9 cellular contexts compared by ENCODE assay signal in genomic region chr10:95236068-95236903, GRCh38. TPM values are rescaled to one million over a fixed set of nuclear protein-coding genes. Genes with fewer than 3 reads are reported as not detected.
DNase-seq lines count a peak whose midpoint lies in the region; TF ChIP-seq lines count a peak whose summit lies in the region.
"Had no signal": no experiment of that assay in that cellular context is flagged by ENCODE, and none has a peak within 500 bp of the region (broad histone marks: within the 10 kb centered on the region; RNA-seq: fewer than 3 reads in every experiment).

No MANE protein-coding gene starts in this region.

- peaks cover 3% of the 10 kb centered on the region for H3K27me3 Mint-ChIP-seq in activated CD4-positive, alpha-beta T cell treated with anti-CD3 and anti-CD28 coated beads, Interleukin-2, amount 10 ng/mL, durations not matched to agents 24 days and 14 days
- H3K27me3 Mint-ChIP-seq in HFFc6 (ENCODE audit: insufficient read depth): peaks cover 2% of the 10 kb centered on the region; the same call in 1 of the 2 replicates

- no peak for DNase-seq in activated CD4-positive, alpha-beta T cell treated with anti-CD3 and anti-CD28 coated beads, Interleukin-2, amount 10 ng/mL, durations not matched to agents 24 days and 14 days
- no peak for DNase-seq in activated CD4-positive, alpha-beta T cell treated with anti-CD3 and anti-CD28 coated beads for 4 hours
- DNase-seq in HFFc6 (peak; percentile 55), NCI-H226 (peak; percentile 58), epithelial cell of prostate (ENCODE audit: low read depth, low spot score) (no peak), NCI-H2107 (lab: John Stamatoyannopoulos, UW) (no peak), H7 (no peak), NCI-H1417 (lab: John Stamatoyannopoulos, UW) (no peak)

- peaks cover 11% of the 10 kb centered on the region for H3K36me3 ChIP-seq in H7 (replicated peaks; ENCODE audit: control insufficient read depth, insufficient read depth, low read length)

- H3K27ac Mint-ChIP-seq in activated CD4-positive, alpha-beta T cell treated with anti-CD3 and anti-CD28 coated beads, Interleukin-2, amount 10 ng/mL, durations not matched to agents 24 days and 14 days: peak overlapping the region; percentile 83
- H3K27ac Mint-ChIP-seq in HFFc6: peak overlapping the region; percentile 66

- H3K9me3 Mint-ChIP-seq in activated CD4-positive, alpha-beta T cell treated with anti-CD3 and anti-CD28 coated beads, Interleukin-2, amount 10 ng/mL, durations not matched to agents 24 days and 14 days: peaks cover 9% of the 10 kb centered on the region
- H3K9me3 Mint-ChIP-seq in HFFc6: peaks cover 14% of the 10 kb centered on the region

- H3K27ac ChIP-seq in epithelial cell of prostate: peak overlapping the region; percentile 74
- H3K27ac ChIP-seq: C4-2B had no signal

- intact Hi-C loops in activated CD4-positive, alpha-beta T cell treated with anti-CD3 and anti-CD28 coated beads, Interleukin-2, amount 10 ng/mL, durations not matched to agents 24 days and 14 days (cut with micrococcal nuclease): loop anchor here (1.0 to 5.0 kb wide), 3 partner anchors 9 to 689 kb away; partner anchors contain the start of gene HELLS

- peak overlapping the region; percentile 50 for H3K4me3 Mint-ChIP-seq in activated CD4-positive, alpha-beta T cell treated with anti-CD3 and anti-CD28 coated beads, Interleukin-2, amount 10 ng/mL, durations not matched to agents 24 days and 14 days
- peak overlapping the region; percentile 37 for H3K4me3 Mint-ChIP-seq in HFFc6

- 0 out of 2 replicates have a peak, but pooled peaks have one; percentile 24 for TF ChIP-seq CTCF in HFFc6 (IDR thresholded peaks at IDR 0.05)

- H3K27me3 ChIP-seq in H7 (ENCODE audit: control insufficient read depth, insufficient read depth, low read length): no peaks in the 10 kb centered on the region

- peaks cover 25% of the 10 kb centered on the region for H3K4me1 Mint-ChIP-seq in activated CD4-positive, alpha-beta T cell treated with anti-CD3 and anti-CD28 coated beads, Interleukin-2, amount 10 ng/mL, durations not matched to agents 24 days and 14 days
- peaks cover 52% of the 10 kb centered on the region for H3K4me1 Mint-ChIP-seq in HFFc6 (ENCODE audit: low read depth)

- H3K4me3 ChIP-seq in H7 (ENCODE audit: insufficient read depth, low read depth, low read length): no peak overlapping the region

- peaks cover 16% of the 10 kb centered on the region for H3K36me3 Mint-ChIP-seq in activated CD4-positive, alpha-beta T cell treated with anti-CD3 and anti-CD28 coated beads, Interleukin-2, amount 10 ng/mL, durations not matched to agents 24 days and 14 days (ENCODE audit: low read depth)
- H3K36me3 Mint-ChIP-seq in HFFc6 (ENCODE audit: low read depth): peaks cover 61% of the 10 kb centered on the region

RNA-seq across cellular contexts. Expression of gene ACSM6, which starts 42.2 kb away (rescaled TPM):
- not detected in 2 replicates for total RNA-seq in activated CD4-positive, alpha-beta T cell treated with anti-CD3 and anti-CD28 coated beads, Interleukin-2, amount 10 ng/mL, durations not matched to agents 24 days and 14 days
- total RNA-seq in HFFc6 (2021; fragmentation: NEBNext Ultra II Directional; extraction: Animal tissue kit (Norgen Biotek cat#: 25700)): not detected
- not detected in 2 replicates for total RNA-seq in H7 (2014; rRNA removed; shearing (Covaris generic))

RNA-seq across cellular contexts. Expression of gene PDLIM1, which starts 54.5 kb away (rescaled TPM):
- 3.1 and 3.2 TPM in 2 replicates for total RNA-seq in activated CD4-positive, alpha-beta T cell treated with anti-CD3 and anti-CD28 coated beads, Interleukin-2, amount 10 ng/mL, durations not matched to agents 24 days and 14 days
- 100 to 1,000 TPM; 131 to 163 (median 154) TPM for total RNA-seq in HFFc6 (2021; fragmentation: NEBNext Ultra II Directional; extraction: Animal tissue kit (Norgen Biotek cat#: 25700))
- 31.3 and 32.4 TPM in 2 replicates for total RNA-seq in H7 (2014; rRNA removed; shearing (Covaris generic))

Comparison
In these comparisons a context has a peak if more than half of its experiments do, and no peak if none do; other contexts are left out.
1. DNase-seq: peak in HFFc6 (single experiment) and NCI-H226 (single experiment); none in activated CD4-positive, alpha-beta T cell treated with anti-CD3 and anti-CD28 coated beads, Interleukin-2, amount 10 ng/mL, durations not matched to agents 24 days and 14 days (single experiment), activated CD4-positive, alpha-beta T cell treated with anti-CD3 and anti-CD28 coated beads for 4 hours (0 of 2), epithelial cell of prostate (single experiment), NCI-H2107 (single experiment), H7 (single experiment) and NCI-H1417 (0 of 3).